34 cellular contexts compared by ENCODE assay signal in genomic region chr17:49904904-49905303, GRCh38. TPM values are rescaled to one million over a fixed set of nuclear protein-coding genes. Genes with fewer than 3 reads are reported as not detected.
"Had no signal": no experiment of that assay in that cellular context is flagged by ENCODE, and none has a peak within 500 bp of the region (broad histone marks: within the 10 kb centered on the region; RNA-seq: fewer than 3 reads in every experiment).

No MANE protein-coding gene starts in this region.

- H3K9me3 Mint-ChIP-seq: dendritic cell treated with granulocyte-macrophage colony-stimulating factor and Interleukin-4, amounts not matched to agents 40 ng/mL and 50 ng/mL, for 4 days; effector memory CD8-positive, alpha-beta T cell; endodermal cell; mesothelial cell of epicardium had no signal

- H3K4me3 ChIP-seq: colonic mucosa, esophagus squamous epithelium, gastrocnemius medialis, heart right ventricle, left lung, lower lobe of right lung, mucosa of descending colon had no signal

- H3K27ac ChIP-seq: colonic mucosa, epithelial cell of prostate, esophagus squamous epithelium, gastrocnemius medialis, heart right ventricle, left lung, lower lobe of right lung had no signal

- H3K36me3 ChIP-seq: colonic mucosa, esophagus squamous epithelium, gastrocnemius medialis, heart right ventricle, left lung, lower lobe of right lung had no signal

- H3K9me3 ChIP-seq: colonic mucosa, esophagus squamous epithelium, gastrocnemius medialis, heart right ventricle, left lung, lower lobe of right lung, mucosa of descending colon had no signal

- H3K36me3 Mint-ChIP-seq: mesothelial cell of epicardium had no signal

- H3K4me1 Mint-ChIP-seq: endodermal cell had no signal

- H3K4me1 ChIP-seq: colonic mucosa, gastrocnemius medialis, lower lobe of right lung had no signal

- FAIRE-seq: endometrium, islet of Langerhans, keratinocyte had no signal

- DNase-seq: colonic mucosa; cortex of kidney; effector CD8-positive, alpha-beta T cell; effector memory CD8-positive, alpha-beta T cell; endodermal cell; erythroblast; esophagus squamous epithelium; foreskin fibroblast; foreskin melanocyte; gastrocnemius medialis; glutamatergic neuron; head of caudate nucleus; heart right ventricle; hippocampal formation; left cardiac atrium; left lung; left ventricle myocardium superior; lower lobe of right lung; mesenchymal stem cell; mucosa of descending colon had no signal

- H3K4me3 Mint-ChIP-seq: dendritic cell treated with granulocyte-macrophage colony-stimulating factor and Interleukin-4, amounts not matched to agents 40 ng/mL and 50 ng/mL, for 4 days; effector memory CD8-positive, alpha-beta T cell; endodermal cell; mesothelial cell of epicardium had no signal

- ATAC-seq: effector memory CD8-positive, alpha-beta T cell; esophagus mucosa; gastrocnemius medialis; heart right ventricle; left cardiac atrium; left lung; left ventricle myocardium superior; lower lobe of right lung; mucosa of descending colon had no signal

- H3K27ac Mint-ChIP-seq: dendritic cell treated with granulocyte-macrophage colony-stimulating factor and Interleukin-4, amounts not matched to agents 40 ng/mL and 50 ng/mL, for 4 days; effector memory CD8-positive, alpha-beta T cell; endodermal cell; mesothelial cell of epicardium had no signal

RNA-seq across cellular contexts. Expression of gene TAC4, which starts 57.0 kb away (rescaled TPM):
- total RNA-seq: colonic mucosa, dermis microvascular lymphatic vessel endothelial cell, esophagus mucosa, esophagus squamous epithelium, gastrocnemius medialis, glomerular endothelial cell, kidney epithelial cell, left cardiac atrium, left lung, left ventricle myocardium superior, lower leg skin, lower lobe of right lung, lung microvascular endothelial cell, mesenteric fat pad, mesothelial cell of epicardium, mucosa of descending colon, myocyte had no signal
- polyA plus RNA-seq: heart right ventricle, keratinocyte had no signal
